Comparison of ENCODE assay signal across 1 cellular context in the genomic region with DNA sequence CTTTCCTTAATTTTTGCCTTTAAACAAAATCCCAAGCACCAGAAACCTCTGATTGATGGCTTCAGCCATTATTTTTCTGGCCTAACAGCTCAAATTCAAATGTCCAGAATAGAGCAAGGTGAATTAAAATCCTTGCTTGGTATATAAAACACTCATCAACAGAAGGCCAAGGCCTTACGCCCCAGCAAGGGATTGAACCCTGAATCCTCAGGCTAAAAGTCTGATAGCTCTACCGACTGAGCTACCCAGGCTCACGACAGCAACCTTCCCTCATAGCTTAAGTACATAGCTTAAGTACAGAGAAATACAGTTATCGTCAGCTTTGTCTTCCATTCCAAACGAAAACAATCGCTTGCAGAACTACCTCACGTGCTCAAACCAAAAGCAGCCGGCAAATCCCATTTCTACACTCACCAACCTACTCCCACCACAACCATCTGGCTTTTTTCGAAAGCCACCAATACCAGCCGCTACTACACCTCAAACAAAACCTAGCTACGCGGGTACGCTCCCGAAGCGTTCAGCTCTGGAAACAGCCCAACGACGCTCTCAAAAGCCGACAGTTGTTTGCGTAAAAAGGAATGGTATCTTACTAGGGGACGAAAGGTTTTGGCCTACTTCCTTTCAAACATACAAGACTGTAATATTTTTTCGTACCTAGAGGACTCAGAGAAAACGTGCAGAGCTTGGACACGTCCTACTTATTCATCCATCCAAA.
TF ChIP-seq lines count a peak whose summit lies in the region.

No MANE protein-coding gene starts in this region.

TF ChIP-seq in IMR-90, 13 proteins besides CTCF, POLR2A, EP300 and RAD21 (continued from another document):
- TF ChIP-seq MAFK (IDR thresholded peaks at IDR 0.05; ENCODE audit: low read depth, low read length) = no peak
- no peak for TF ChIP-seq RFX5 (IDR thresholded peaks at IDR 0.05; ENCODE audit: low read depth, low read length)
- TF ChIP-seq MXI1 (IDR thresholded peaks at IDR 0.05; ENCODE audit: borderline replicate concordance, low read depth, low read length) = no peak
- TF ChIP-seq NFE2L2 (IDR thresholded peaks at IDR 0.05; ENCODE audit: low read depth, low read length) = no peak
- no peak for TF ChIP-seq CHD1 (IDR thresholded peaks at IDR 0.05; ENCODE audit: low read depth, low read length)
